8 cellular contexts compared by ENCODE assay signal in genomic region chr4:48653217-48654014, GRCh38.
DNase-seq lines count a peak whose midpoint lies in the region; ATAC-seq, FAIRE-seq and TF ChIP-seq lines count a peak whose summit lies in the region.

No MANE protein-coding gene starts in this region.

- H3K9ac ChIP-seq in IMR-90 (ENCODE audit: low read depth, low read length): no peak overlapping the region

- BruUV-seq in IMR-90 (replicated peaks; lab: Mats Ljungman, UMichigan): no TSS peak

- H3K14ac ChIP-seq in IMR-90 (replicated peaks; ENCODE audit: low read depth, low read length): no peak overlapping the region

- no peaks in the 10 kb centered on the region for H3K9me3 Mint-ChIP-seq in type B pancreatic cell

- H2AFZ ChIP-seq in IMR-90 (replicated peaks; ENCODE audit: low read length, poor library complexity): no peak overlapping the region

- no peaks in the 10 kb centered on the region for H3K9me3 ChIP-seq in IMR-90 (ENCODE audit: control insufficient read depth, insufficient read depth, low read length)

- no peak overlapping the region for H2AK9ac ChIP-seq in IMR-90 (replicated peaks; ENCODE audit: low read depth, low read length, poor library complexity)

- no peaks in the 10 kb centered on the region for H3K27me3 Mint-ChIP-seq in type B pancreatic cell

- in situ Hi-C loops in IMR-90 (cut with MboI; ENCODE audit: low sequenced_read_pairs): no loop called here

- no peak overlapping the region for H3K27ac ChIP-seq in IMR-90 (ENCODE audit: insufficient read depth, low read length)

- H3K4ac ChIP-seq in IMR-90 (ENCODE audit: low read depth, low read length): no peak overlapping the region

- dilution Hi-C loops in IMR-90 (cut with HindIII; ENCODE audit: low sequenced_read_pairs, unreplicated experiment): no loop called here

- H3K36me3 Mint-ChIP-seq in type B pancreatic cell: peaks cover 5% of the 10 kb centered on the region

- no peak overlapping the region for H4K5ac ChIP-seq in IMR-90 (ENCODE audit: low read depth, low read length)

- no peak overlapping the region for H3K27ac Mint-ChIP-seq in type B pancreatic cell

- H2AK5ac ChIP-seq in IMR-90 (ENCODE audit: low read depth, low read length): no peak overlapping the region

- no peak overlapping the region for H3K4me3 ChIP-seq in IMR-90 (ENCODE audit: insufficient read depth, low read depth, low read length)

- peak overlapping the region; percentile 66 for H3K4me2 ChIP-seq in IMR-90 (ENCODE audit: low read depth, low read length)

- DNase-seq in IMR-90: peak; percentile 79
- peak; percentile 34 for DNase-seq in activated T-helper 9 cell treated with anti-CD3 and anti-CD28 coated beads, Interleukin-2, amount 50 U/mL, for 16 hours (ENCODE audit: low read depth)
- DNase-seq in left cardiac atrium: peak; percentile 46
- DNase-seq in stimulated activated CD4-positive, alpha-beta T cell treated with anti-CD3 and anti-CD28 coated beads, Interleukin-15, amount 100 ng/mL, for 24 hours: peak; percentile 69
- DNase-seq in NCI-H2081 (lab: John Stamatoyannopoulos, UW): no peak
- no peak for DNase-seq in H54 (ENCODE audit: insufficient read length, low spot score)
- DNase-seq in NCI-H510A (lab: John Stamatoyannopoulos, UW): no peak
- DNase-seq in type B pancreatic cell (ENCODE audit: extremely low spot score, unreplicated experiment): no peak

- H2BK120ac ChIP-seq in IMR-90 (ENCODE audit: low read depth, low read length): no peak overlapping the region

- ATAC-seq in IMR-90 (ENCODE audit: low read depth): peak; percentile 87
- ATAC-seq in left cardiac atrium: peak; percentile 85 to 93

- no peak overlapping the region for H3K18ac ChIP-seq in IMR-90 (ENCODE audit: low read depth, low read length)

- H3K9me1 ChIP-seq in IMR-90 (ENCODE audit: insufficient read depth, low read length): peaks cover 8% of the 10 kb centered on the region; the same call in 1 of the 2 replicates

- H3K56ac ChIP-seq in IMR-90 (ENCODE audit: extremely low read depth, insufficient read depth, low read length): no peak overlapping the region

- H4K91ac ChIP-seq in IMR-90 (ENCODE audit: insufficient read depth, low read depth, low read length): no peak overlapping the region

- TF ChIP-seq RAD21 in IMR-90 (IDR thresholded peaks at IDR 0.05; ENCODE audit: low read length): no peak

- intact Hi-C loops in IMR-90 (cut with micrococcal nuclease) (no loop called here), left cardiac atrium (cut with DNase I) (no loop called here)

- H4K8ac ChIP-seq in IMR-90 (ENCODE audit: low read depth in 2 of 2, low read length in 2 of 2): no peak overlapping the region

- H3K4me1 Mint-ChIP-seq in type B pancreatic cell (ENCODE audit: unreplicated experiment): peaks cover 19% of the 10 kb centered on the region

- H3K79me1 ChIP-seq in IMR-90 (ENCODE audit: low read depth in 1 of 2, low read length in 2 of 2): peaks cover 33 to 51% of the 10 kb centered on the region in 2 experiments

- no peaks in the 10 kb centered on the region for H3K27me3 ChIP-seq in IMR-90 (ENCODE audit: control insufficient read depth, insufficient read depth, low read length)

- 10% methylated on average over 2 of the region's 8 CpGs; no CpG with 5 or more reads in 1 of the 2 experiments for WGBS in IMR-90 (ENCODE audit: extremely low coverage in 2 of 2, insufficient read length in 1 of 2), 2 experiments

- H2BK5ac ChIP-seq in IMR-90 (ENCODE audit: low read depth, low read length, poor library complexity, severe bottlenecking): no peak overlapping the region

- no peak overlapping the region for H2BK20ac ChIP-seq in IMR-90 (ENCODE audit: low read depth, low read length)

- CTCF ChIA-PET in IMR-90 (lab: Yijun Ruan, JAX): interaction anchor here (1.1 to 1.5 kb wide), 2 partner anchors 31 to 33 kb away, joined by 3 read pairs; no protein-coding TSS in a partner anchor

- H4K20me1 ChIP-seq in IMR-90 (ENCODE audit: insufficient read depth, low read length): peaks cover 18% of the 10 kb centered on the region

- no peak overlapping the region for H3K4me3 Mint-ChIP-seq in type B pancreatic cell

- TF ChIP-seq POLR2A in IMR-90 (IDR thresholded peaks at IDR 0.05; ENCODE audit: low read depth, low read length) (no peak), H54 (IDR thresholded peaks at IDR 0.05; ENCODE audit: low read depth, low read length) (no peak)

- peaks cover 5% of the 10 kb centered on the region for H3K4me1 ChIP-seq in IMR-90 (ENCODE audit: control insufficient read depth, insufficient read depth, low read length)

- TF ChIP-seq CTCF in IMR-90 (conservative IDR thresholded peaks at IDR 0.05; ENCODE audit: low read depth, low read length) (no peak), type B pancreatic cell (conservative IDR thresholded peaks at IDR 0.05) (no peak)

- H3K23ac ChIP-seq in IMR-90 (ENCODE audit: low read depth, low read length): no peak overlapping the region

- H3K36me3 ChIP-seq in IMR-90 (ENCODE audit: control insufficient read depth, insufficient read depth, low read length): no peaks in the 10 kb centered on the region; the same call in 1 of the 2 replicates

- H2BK15ac ChIP-seq in IMR-90 (ENCODE audit: low read depth, low read length): no peak overlapping the region

- FAIRE-seq in H54 (lab: Jason Lieb, UNC): no peak

- POLR2A ChIA-PET in IMR-90 (lab: Charles Lee; ENCODE audit: unreplicated experiment): interaction anchor here (0.6 to 0.7 kb wide), 2 partner anchors 13 to 127 kb away, joined by 4 to 5 read pairs; no protein-coding TSS in a partner anchor

TF ChIP-seq in IMR-90, 13 proteins besides CTCF, POLR2A, EP300 and RAD21:
- TF ChIP-seq USF2 (IDR thresholded peaks at IDR 0.05; ENCODE audit: low read depth, low read length) (no peak), CHD1 (IDR thresholded peaks at IDR 0.05; ENCODE audit: low read depth, low read length) (no peak), FOS (IDR thresholded peaks at IDR 0.05; ENCODE audit: low read depth, low read length) (no peak), ELK1 (IDR thresholded peaks at IDR 0.05; ENCODE audit: borderline replicate concordance, low read depth, low read length) (no peak), MAFK (IDR thresholded peaks at IDR 0.05; ENCODE audit: low read depth, low read length) (peak; percentile 64), BHLHE40 (IDR thresholded peaks at IDR 0.05; ENCODE audit: low read depth, low read length) (no peak), NFE2L2 (IDR thresholded peaks at IDR 0.05; ENCODE audit: low read depth, low read length) (no peak)

Comparison
In these comparisons a context has a peak if more than half of its experiments do, and no peak if none do; other contexts are left out.
1. DNase-seq: peak in IMR-90 (single experiment), activated T-helper 9 cell treated with anti-CD3 and anti-CD28 coated beads, Interleukin-2, amount 50 U/mL, for 16 hours (single experiment), left cardiac atrium (single experiment) and stimulated activated CD4-positive, alpha-beta T cell treated with anti-CD3 and anti-CD28 coated beads, Interleukin-15, amount 100 ng/mL, for 24 hours (single experiment); none in NCI-H2081 (0 of 2), H54 (single experiment), NCI-H510A (single experiment) and type B pancreatic cell (single experiment).